ENCODE assay signal across 8 cellular contexts in genomic region chr3:186567072-186567921, GRCh38. TPM values are rescaled to one million over a fixed set of nuclear protein-coding genes. Genes with fewer than 3 reads are reported as not detected.
DNase-seq lines count a peak whose midpoint lies in the region; ATAC-seq, FAIRE-seq and TF ChIP-seq lines count a peak whose summit lies in the region.

A gene with protein sequence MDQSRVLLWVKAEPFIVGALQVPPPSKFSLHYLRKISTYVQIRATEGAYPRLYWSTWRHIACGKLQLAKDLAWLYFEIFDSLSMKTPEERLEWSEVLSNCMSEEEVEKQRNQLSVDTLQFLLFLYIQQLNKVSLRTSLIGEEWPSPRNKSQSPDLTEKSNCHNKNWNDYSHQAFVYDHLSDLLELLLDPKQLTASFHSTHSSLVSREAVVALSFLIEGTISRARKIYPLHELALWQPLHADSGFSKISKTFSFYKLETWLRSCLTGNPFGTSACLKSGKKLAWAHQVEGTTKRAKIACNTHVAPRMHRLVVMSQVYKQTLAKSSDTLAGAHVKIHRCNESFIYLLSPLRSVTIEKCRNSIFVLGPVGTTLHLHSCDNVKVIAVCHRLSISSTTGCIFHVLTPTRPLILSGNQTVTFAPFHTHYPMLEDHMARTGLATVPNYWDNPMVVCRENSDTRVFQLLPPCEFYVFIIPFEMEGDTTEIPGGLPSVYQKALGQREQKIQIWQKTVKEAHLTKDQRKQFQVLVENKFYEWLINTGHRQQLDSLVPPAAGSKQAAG (minus strand): TSS chr3:186567339. CDS start chr3:186564329, 3,010 bp downstream.

- peaks cover 63% of the 10 kb centered on the region for H3K4me1 Mint-ChIP-seq in activated naive CD8-positive, alpha-beta T cell treated with anti-CD3 and anti-CD28 coated beads, Interleukin-2, amount 50 U/mL, for 24 hours

- peak; percentile 96 for DNase-seq in GM12865 (ENCODE audit: low read depth)
- DNase-seq in NCI-H128 (lab: John Stamatoyannopoulos, UW; ENCODE audit: unreplicated experiment), result peak; percentile 90
- DNase-seq in SW480 (ENCODE audit: low spot score), result peak; percentile 92
- DNase-seq in activated naive CD8-positive, alpha-beta T cell treated with anti-CD3 and anti-CD28 coated beads, Interleukin-2, amount 50 U/mL, for 24 hours, result peak; percentile 96
- DNase-seq in Right ventricle myocardium superior, result peak; percentile 95
- peak; percentile 88 to 99 (median 94) for DNase-seq in pancreas
- DNase-seq in thyroid gland, result peak; percentile 89 to 92

- H3K36me3 ChIP-seq in pancreas (peaks cover 0 to under 1% (median 0%) of the 10 kb centered on the region in 3 donors), thyroid gland (peaks cover 0 to 3% of the 10 kb centered on the region in 2 donors)

- peaks cover 3% of the 10 kb centered on the region for H3K27me3 Mint-ChIP-seq in activated naive CD8-positive, alpha-beta T cell treated with anti-CD3 and anti-CD28 coated beads, Interleukin-2, amount 50 U/mL, for 24 hours

- H3K4me1 ChIP-seq in pancreas (peaks cover 5 to 16% (median 10%) of the 10 kb centered on the region in 3 donors), thyroid gland (peaks cover 25 to 35% of the 10 kb centered on the region in 2 donors)

- TF ChIP-seq POLR2A in thyroid gland (IDR thresholded peaks at IDR 0.05), result peak; percentile 69 to 98

- peak within 1 kb of the TSS; percentile 85 for H3K27ac Mint-ChIP-seq in activated naive CD8-positive, alpha-beta T cell treated with anti-CD3 and anti-CD28 coated beads, Interleukin-2, amount 50 U/mL, for 24 hours

- H3K27me3 ChIP-seq in pancreas, result no peaks in the 10 kb centered on the region
- no peaks in the 10 kb centered on the region for H3K27me3 ChIP-seq in thyroid gland

- intact Hi-C loops in Right ventricle myocardium superior (cut with DNase I) (no loop called here), pancreas (cut with DNase I) (no loop called here), thyroid gland (cut with DNase I) (no loop called here)

- H3K4me3 ChIP-seq in GM12865 (ENCODE audit: low read depth, low read length) (peak within 1 kb of the TSS; percentile 79), pancreas (peak within 1 kb of the TSS; percentile 58 to 95 (median 70)), thyroid gland (replicated peaks in 1 of 3) (peak within 1 kb of the TSS; percentile 43 to 91 (median 68))

- peak within 1 kb of the TSS; percentile 97 for H3K4me3 Mint-ChIP-seq in activated naive CD8-positive, alpha-beta T cell treated with anti-CD3 and anti-CD28 coated beads, Interleukin-2, amount 50 U/mL, for 24 hours

- FAIRE-seq in pancreas (lab: Jason Lieb, UNC), result no peak

- no peaks in the 10 kb centered on the region for H3K9me3 Mint-ChIP-seq in activated naive CD8-positive, alpha-beta T cell treated with anti-CD3 and anti-CD28 coated beads, Interleukin-2, amount 50 U/mL, for 24 hours

- no peak for TF ChIP-seq CTCF in GM12865 (IDR thresholded peaks at IDR 0.05; ENCODE audit: insufficient read depth, low read depth, low read length, missing control alignments)
- TF ChIP-seq CTCF in pancreas (IDR thresholded peaks at IDR 0.05), result no peak
- no peak for TF ChIP-seq CTCF in thyroid gland (IDR thresholded peaks at IDR 0.05)

- WGBS in pancreas, 2 donors, result 0 to 1% methylated on average over 64 to 66 of the region's 66 CpGs
- WGBS in thyroid gland, 2 donors, result 0 to 1% methylated on average over 13 to 19 of the region's 66 CpGs

- ATAC-seq in HG02678 (IDR thresholded peaks at IDR 0.05; ENCODE audit: unreplicated experiment), result peak; percentile 43
- peak; percentile 55 for ATAC-seq in activated naive CD8-positive, alpha-beta T cell treated with anti-CD3 and anti-CD28 coated beads, Interleukin-2, amount 50 U/mL, for 24 hours
- peak; percentile 90 for ATAC-seq in Right ventricle myocardium superior (ENCODE audit: poor library complexity)
- peak; percentile 80 to 88 (median 82) for ATAC-seq in pancreas

- H3K27ac ChIP-seq in pancreas, result peak within 1 kb of the TSS; percentile 56 to 85 (median 73)
- peak within 1 kb of the TSS; percentile 6 to 90 (median 78) for H3K27ac ChIP-seq in thyroid gland

- H3K9me3 ChIP-seq in pancreas (no peaks in the 10 kb centered on the region), thyroid gland (no peaks in the 10 kb centered on the region)

- peaks cover 17% of the 10 kb centered on the region for H3K36me3 Mint-ChIP-seq in activated naive CD8-positive, alpha-beta T cell treated with anti-CD3 and anti-CD28 coated beads, Interleukin-2, amount 50 U/mL, for 24 hours (ENCODE audit: low read depth)

RNA-seq across cellular contexts. Expression of the gene that starts here (rescaled TPM):
- total RNA-seq in Right ventricle myocardium superior, result 6.2 TPM
- 1 to 10 TPM; 3.8 to 7.4 (median 5.5) TPM for total RNA-seq in pancreas
- polyA plus RNA-seq in pancreas, result 1 to 10 TPM; 2.6 to 4.2 TPM
- total RNA-seq in thyroid gland, result 10 to 100 TPM; 20.8 to 24.3 (median 21.6) TPM

Comparison
In these comparisons a context has a peak if more than half of its experiments do, and no peak if none do; other contexts are left out.
1. Peak in every context shown above with its lines: DNase-seq, ATAC-seq, H3K4me3 ChIP-seq and H3K27ac ChIP-seq.